ENCODE assay signal across 17 cellular contexts in the genomic region with DNA sequence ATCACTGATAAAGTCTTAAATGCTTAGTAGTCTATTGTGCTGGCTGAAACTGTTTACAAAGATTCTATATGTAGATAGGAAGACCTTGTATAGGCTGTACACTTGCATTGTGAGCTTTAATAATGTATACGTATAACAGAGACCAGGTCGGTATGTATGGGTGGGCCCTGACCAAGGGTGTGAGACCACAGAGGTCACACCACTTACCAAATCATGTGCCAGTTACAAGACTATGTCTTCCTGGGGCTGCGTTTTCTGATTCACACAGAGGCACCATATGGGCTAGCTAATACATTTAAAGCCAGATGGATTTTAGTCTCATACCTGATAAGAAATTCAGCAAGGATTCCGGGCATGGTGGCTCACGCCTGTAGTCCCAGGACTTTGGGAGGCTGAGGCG. TPM values are rescaled to one million over a fixed set of nuclear protein-coding genes. Genes with fewer than 3 reads are reported as not detected.
A peak's percentile ranks its signal among the peaks of the same experiment; 100 is the strongest.
DNase-seq lines count a peak whose midpoint lies in the region; ATAC-seq and TF ChIP-seq lines count a peak whose summit lies in the region.
"Had no signal": no experiment of that assay in that cellular context is flagged by ENCODE, and none has a peak within 500 bp of the region (broad histone marks: within the 10 kb centered on the region; RNA-seq: fewer than 3 reads in every experiment).

No MANE protein-coding gene starts in this region.

- DNase-seq in DMS 273 (lab: John Stamatoyannopoulos, UW; ENCODE audit: unreplicated experiment) = peak; percentile 46
- no peak for DNase-seq in DMS 273 treated with DMSO at 0.1 percent for 48 hours (lab: John Stamatoyannopoulos, UW)
- no peak for DNase-seq in effector memory CD8-positive, alpha-beta T cell
- peak; percentile 43 for DNase-seq in mesendoderm
- DNase-seq in gastrocnemius medialis = no peak
- no peak for DNase-seq in NCI-H2196 (lab: John Stamatoyannopoulos, UW; ENCODE audit: unreplicated experiment)
- no peak for DNase-seq in dermis blood vessel endothelial cell
- DNase-seq: CD8-positive, alpha-beta T cell; COR-L47; DMS53; GF-D8; HCEC 1CT; HFFc6 had no signal

- H3K9me3 ChIP-seq in gastrocnemius medialis = no peaks in the 10 kb centered on the region

- no peak overlapping the region for H3K4me3 Mint-ChIP-seq in effector memory CD8-positive, alpha-beta T cell
- H3K4me3 Mint-ChIP-seq: CD14-positive monocyte; CD8-positive, alpha-beta T cell; HFFc6 had no signal

- peaks cover 2% of the 10 kb centered on the region for H3K36me3 Mint-ChIP-seq in effector memory CD8-positive, alpha-beta T cell (ENCODE audit: insufficient read depth)
- H3K36me3 Mint-ChIP-seq: CD8-positive, alpha-beta T cell had no signal

- ATAC-seq in effector memory CD8-positive, alpha-beta T cell (replicated peaks) = peak; percentile 44
- no peak for ATAC-seq in gastrocnemius medialis
- ATAC-seq in GM21786 (IDR thresholded peaks at IDR 0.05; ENCODE audit: unreplicated experiment) = no peak
- ATAC-seq: CD8-positive, alpha-beta T cell had no signal

- no CpG with 5 or more reads among the region's 6 CpGs for WGBS in mesendoderm (ENCODE audit: extremely low coverage, insufficient coverage, low lambda C conversion rate)

- H3K79me1 ChIP-seq in mesendoderm (ENCODE audit: low read length) = peaks cover 1% of the 10 kb centered on the region

- no peak overlapping the region for H3K9ac ChIP-seq in mesendoderm (ENCODE audit: low read length)

- H2BK120ac ChIP-seq in mesendoderm (ENCODE audit: low read depth, low read length) = no peak overlapping the region

- H2BK15ac ChIP-seq in mesendoderm (replicated peaks; ENCODE audit: low read depth) = no peak overlapping the region

- no peaks in the 10 kb centered on the region for H3K27me3 Mint-ChIP-seq in effector memory CD8-positive, alpha-beta T cell

- H3K4me3 ChIP-seq in mesendoderm (ENCODE audit: low read length) (no peak overlapping the region), gastrocnemius medialis (no peak overlapping the region)

- H3K36me3 ChIP-seq in mesendoderm (ENCODE audit: control insufficient read depth, insufficient read depth, low read length) = no peaks in the 10 kb centered on the region
- no peaks in the 10 kb centered on the region for H3K36me3 ChIP-seq in gastrocnemius medialis

- no peak overlapping the region for H3K4me2 ChIP-seq in mesendoderm (ENCODE audit: low read length)

- H3K23ac ChIP-seq in mesendoderm (ENCODE audit: low read length) = no peak overlapping the region

- no peaks in the 10 kb centered on the region for H3K9me3 Mint-ChIP-seq in effector memory CD8-positive, alpha-beta T cell
- H3K9me3 Mint-ChIP-seq: CD14-positive monocyte; CD8-positive, alpha-beta T cell; HFFc6 had no signal

- no peak overlapping the region for H3K27ac Mint-ChIP-seq in effector memory CD8-positive, alpha-beta T cell
- H3K27ac Mint-ChIP-seq: CD8-positive, alpha-beta T cell; HFFc6 had no signal

- no peak overlapping the region for H2BK5ac ChIP-seq in mesendoderm (ENCODE audit: low read length)

- H3K27ac ChIP-seq in mesendoderm (ENCODE audit: low read depth, low read length) (no peak overlapping the region), gastrocnemius medialis (peak overlapping the region; percentile 35 to 79 (median 58))
- H3K27ac ChIP-seq: 22Rv1, HL-60 had no signal

- in situ Hi-C loops in gastrocnemius medialis (cut with MboI; ENCODE audit: low sequenced_read_pairs in 4 of 4) = no loop called here

- no peak overlapping the region for H3K56ac ChIP-seq in mesendoderm (ENCODE audit: low read length)

- TF ChIP-seq POLR2A in gastrocnemius medialis (IDR thresholded peaks at IDR 0.05) = no peak

- peaks cover 6% of the 10 kb centered on the region for H3K79me2 ChIP-seq in mesendoderm (ENCODE audit: control insufficient read depth, insufficient read depth, low read length)

- no peak overlapping the region for H3K4ac ChIP-seq in mesendoderm (ENCODE audit: low read depth, low read length)

- H3K18ac ChIP-seq in mesendoderm (ENCODE audit: low read length) = no peak overlapping the region

- no peak overlapping the region for H4K5ac ChIP-seq in mesendoderm (ENCODE audit: low read length)

- peaks cover 10 to 19% of the 10 kb centered on the region in 2 donors for H3K4me1 Mint-ChIP-seq in effector memory CD8-positive, alpha-beta T cell (ENCODE audit: low read depth in 2 of 2)

- H3K27me3 ChIP-seq in mesendoderm (ENCODE audit: insufficient read depth, low read length, poor library complexity) (no peaks in the 10 kb centered on the region), gastrocnemius medialis (no peaks in the 10 kb centered on the region)

- intact Hi-C loops in gastrocnemius medialis (cut with DNase I; ENCODE audit: low total_unique reads) = no loop called here

- H4K8ac ChIP-seq in mesendoderm (ENCODE audit: low read depth, low read length) = no peak overlapping the region

- no peak overlapping the region for H2AK5ac ChIP-seq in mesendoderm (ENCODE audit: low read length)

- H3K4me1 ChIP-seq in mesendoderm (ENCODE audit: control insufficient read depth, low read depth, low read length) = peaks cover 2% of the 10 kb centered on the region
- H3K4me1 ChIP-seq in gastrocnemius medialis = peaks cover 26 to 29% of the 10 kb centered on the region in 2 donors

- no peak for TF ChIP-seq CTCF in gastrocnemius medialis (IDR thresholded peaks at IDR 0.05 in 4 of 5, conservative IDR thresholded peaks at IDR 0.05 in 1 of 5)

RNA-seq across cellular contexts. Expression of a gene that starts 8.8 kb away (rescaled TPM):
- polyA plus RNA-seq in mesendoderm (2013, experiment 1 of 2) = 19.3 TPM
- polyA plus RNA-seq in mesendoderm (2013, experiment 2 of 2) = 19.5 TPM
- total RNA-seq in gastrocnemius medialis (10 to 100 TPM; 12.1 to 41.6 (median 29.1) TPM), dermis blood vessel endothelial cell (25.4 and 37.6 TPM in 2 replicates)

Comparison
In these comparisons a context has a peak if more than half of its experiments do, and no peak if none do; other contexts are left out.
1. DNase-seq: peak in DMS 273 (single experiment) and mesendoderm (single experiment); none in DMS 273 treated with DMSO at 0.1 percent for 48 hours (single experiment), effector memory CD8-positive, alpha-beta T cell (0 of 3), gastrocnemius medialis (0 of 2), NCI-H2196 (single experiment) and dermis blood vessel endothelial cell (single experiment).